In genomic region chr1:152061952-152062351, GRCh38 we compare ENCODE assay signal across 1 cellular context.
TF ChIP-seq lines count a peak whose summit lies in the region.

No MANE protein-coding gene starts in this region.

TF ChIP-seq in GM12878, 131 proteins besides CTCF, POLR2A, EP300 and RAD21 (continued from another document):
- no peak for TF ChIP-seq ZBTB4 (CRISPR knock-in tag; IDR thresholded peaks at IDR 0.05)
